Comparison of ENCODE assay signal across 13 cellular contexts in the genomic region with DNA sequence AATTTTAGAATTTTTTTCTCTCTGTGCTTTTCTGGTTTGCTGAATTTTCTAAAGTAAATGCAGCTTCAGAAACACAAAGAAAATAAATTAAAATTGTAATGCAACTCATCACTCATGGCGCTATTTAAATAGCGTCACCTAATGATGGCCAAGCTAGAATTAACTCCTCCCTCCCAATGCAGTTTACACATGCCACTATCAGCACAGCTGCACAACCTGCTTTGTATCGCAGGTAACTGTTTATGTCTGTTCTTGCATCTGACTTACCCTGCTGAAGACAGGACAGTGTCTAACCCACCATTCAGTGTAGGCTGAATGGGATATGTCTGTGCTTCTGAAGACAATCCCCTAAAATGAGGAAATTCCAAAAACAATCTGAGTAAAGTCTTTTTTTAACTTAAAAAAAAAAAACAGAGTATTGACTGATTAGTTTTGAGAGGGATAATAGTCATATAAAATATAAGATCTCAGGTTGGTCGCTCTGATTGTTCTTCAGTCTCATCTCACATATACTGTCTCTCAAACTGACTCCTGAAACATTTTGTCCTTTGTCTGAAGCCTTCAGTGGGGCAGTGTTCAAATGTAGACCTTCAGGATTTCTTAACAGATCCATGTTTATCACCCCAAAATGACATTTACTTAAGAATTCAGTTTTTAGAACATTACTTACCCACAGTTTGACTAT.
DNase-seq lines count a peak whose midpoint lies in the region; ATAC-seq and TF ChIP-seq lines count a peak whose summit lies in the region.
"Had no signal": no experiment of that assay in that cellular context is flagged by ENCODE, and none has a peak within 500 bp of the region (broad histone marks: within the 10 kb centered on the region; RNA-seq: fewer than 3 reads in every experiment).

No MANE protein-coding gene starts in this region.

- no peaks in the 10 kb centered on the region for H3K9me3 ChIP-seq in vagina

- H3K4me1 ChIP-seq in vagina: no peaks in the 10 kb centered on the region

- no peaks in the 10 kb centered on the region for H3K27me3 ChIP-seq in vagina

- no peak overlapping the region for H3K4me3 ChIP-seq in vagina
- H3K4me3 ChIP-seq: mucosa of descending colon, SK-N-MC had no signal

- peaks cover 15 to 24% of the 10 kb centered on the region in 2 donors for H3K4me1 Mint-ChIP-seq in natural killer cell treated with Interleukin-12 subunit alpha and Interleukin-12 subunit beta and Interleukin-15 and Interleukin-18, amount 100 ng/mL, for 72 hours (ENCODE audit: low read depth in 2 of 2)
- peaks cover 0 to 5% of the 10 kb centered on the region in 2 donors for H3K4me1 Mint-ChIP-seq in natural killer cell
- H3K4me1 Mint-ChIP-seq in activated CD8-positive, alpha-beta T cell treated with anti-CD3 and anti-CD28 coated beads for 36 hours (ENCODE audit: low read depth): peaks cover 18% of the 10 kb centered on the region

- peaks cover 0 to 5% of the 10 kb centered on the region in 2 donors for H3K36me3 ChIP-seq in vagina

- peak overlapping the region; percentile 6 for H3K27ac ChIP-seq in vagina
- H3K27ac ChIP-seq: HL-60, SK-N-MC had no signal

- H3K4me3 Mint-ChIP-seq in natural killer cell treated with Interleukin-12 subunit alpha and Interleukin-12 subunit beta and Interleukin-15 and Interleukin-18, amount 100 ng/mL, for 72 hours: peak overlapping the region; percentile 40
- no peak overlapping the region for H3K4me3 Mint-ChIP-seq in natural killer cell
- H3K4me3 Mint-ChIP-seq in activated CD8-positive, alpha-beta T cell treated with anti-CD3 and anti-CD28 coated beads for 36 hours: no peak overlapping the region

- intact Hi-C loops in natural killer cell (cut with micrococcal nuclease): no loop called here
- intact Hi-C loops in activated CD8-positive, alpha-beta T cell treated with anti-CD3 and anti-CD28 coated beads for 36 hours (cut with micrococcal nuclease): no loop called here
- intact Hi-C loops in vagina (cut with DNase I): no loop called here

- peaks cover 8% of the 10 kb centered on the region for H3K9me3 Mint-ChIP-seq in natural killer cell treated with Interleukin-12 subunit alpha and Interleukin-12 subunit beta and Interleukin-15 and Interleukin-18, amount 100 ng/mL, for 72 hours
- peaks cover 5 to 7% of the 10 kb centered on the region in 2 donors for H3K9me3 Mint-ChIP-seq in natural killer cell
- peaks cover 15% of the 10 kb centered on the region for H3K9me3 Mint-ChIP-seq in activated CD8-positive, alpha-beta T cell treated with anti-CD3 and anti-CD28 coated beads for 36 hours

- peaks cover 18% of the 10 kb centered on the region for H3K36me3 Mint-ChIP-seq in natural killer cell treated with Interleukin-12 subunit alpha and Interleukin-12 subunit beta and Interleukin-15 and Interleukin-18, amount 100 ng/mL, for 72 hours
- H3K36me3 Mint-ChIP-seq in natural killer cell: peaks cover 12% of the 10 kb centered on the region
- H3K36me3 Mint-ChIP-seq in activated CD8-positive, alpha-beta T cell treated with anti-CD3 and anti-CD28 coated beads for 36 hours (ENCODE audit: low read depth): peaks cover 18% of the 10 kb centered on the region

- ATAC-seq in natural killer cell treated with Interleukin-12 subunit alpha and Interleukin-12 subunit beta and Interleukin-15 and Interleukin-18, amount 100 ng/mL, for 72 hours: no peak
- ATAC-seq in natural killer cell: no peak
- ATAC-seq in HG02870 (IDR thresholded peaks at IDR 0.05; ENCODE audit: unreplicated experiment): peak; percentile 35
- ATAC-seq in activated CD8-positive, alpha-beta T cell treated with anti-CD3 and anti-CD28 coated beads for 36 hours: no peak
- no peak for ATAC-seq in GM21737 (IDR thresholded peaks at IDR 0.05; ENCODE audit: unreplicated experiment)
- ATAC-seq: mucosa of descending colon had no signal

- TF ChIP-seq CTCF in natural killer cell (IDR thresholded peaks at IDR 0.05): no peak
- TF ChIP-seq CTCF in activated CD8-positive, alpha-beta T cell treated with anti-CD3 and anti-CD28 coated beads for 36 hours (IDR thresholded peaks at IDR 0.05): no peak
- TF ChIP-seq CTCF in vagina (IDR thresholded peaks at IDR 0.05): no peak

- POLR2A ChIA-PET in activated CD8-positive, alpha-beta T cell treated with anti-CD3 and anti-CD28 coated beads for 36 hours (lab: Charles Lee): interaction anchor here (0.9 kb wide), 1 partner anchor 10 kb away, joined by 3 read pairs; no protein-coding TSS in a partner anchor

- CTCF ChIA-PET in activated CD8-positive, alpha-beta T cell treated with anti-CD3 and anti-CD28 coated beads for 36 hours (lab: Charles Lee): interaction anchor here (1.0 kb wide), 1 partner anchor 77 kb away, joined by 3 read pairs; no protein-coding TSS in a partner anchor

- TF ChIP-seq POLR2A in vagina (IDR thresholded peaks at IDR 0.05): no peak

- no peaks in the 10 kb centered on the region for H3K27me3 Mint-ChIP-seq in natural killer cell treated with Interleukin-12 subunit alpha and Interleukin-12 subunit beta and Interleukin-15 and Interleukin-18, amount 100 ng/mL, for 72 hours
- H3K27me3 Mint-ChIP-seq in natural killer cell (ENCODE audit: low read depth in 2 of 2): no peaks in the 10 kb centered on the region
- H3K27me3 Mint-ChIP-seq in activated CD8-positive, alpha-beta T cell treated with anti-CD3 and anti-CD28 coated beads for 36 hours: no peaks in the 10 kb centered on the region

- no peak for DNase-seq in natural killer cell treated with Interleukin-12 subunit alpha and Interleukin-12 subunit beta and Interleukin-15 and Interleukin-18, amount 100 ng/mL, for 72 hours (ENCODE audit: low spot score)
- no peak for DNase-seq in natural killer cell
- no peak for DNase-seq in activated CD8-positive, alpha-beta T cell treated with anti-CD3 and anti-CD28 coated beads for 36 hours
- no peak for DNase-seq in vagina (ENCODE audit: extremely low spot score in 2 of 2)
- DNase-seq in stimulated activated CD4-positive, alpha-beta T cell treated with anti-CD3 and anti-CD28 coated beads, Interleukin-1b, Interleukin-23, amount 100 ng/mL, for 48 hours: no peak
- DNase-seq in CD1c-positive myeloid dendritic cell (ENCODE audit: extremely low spot score): no peak
- DNase-seq: islet precursor cell; mucosa of descending colon; stimulated activated CD4-positive, alpha-beta T cell treated with anti-CD3 and anti-CD28 coated beads, Interleukin-15, amount 100 ng/mL, for 24 hours had no signal

- peak overlapping the region; percentile 83 to 85 for H3K27ac Mint-ChIP-seq in natural killer cell treated with Interleukin-12 subunit alpha and Interleukin-12 subunit beta and Interleukin-15 and Interleukin-18, amount 100 ng/mL, for 72 hours
- H3K27ac Mint-ChIP-seq in natural killer cell: no peak overlapping the region
- peak overlapping the region; percentile 80 for H3K27ac Mint-ChIP-seq in activated CD8-positive, alpha-beta T cell treated with anti-CD3 and anti-CD28 coated beads for 36 hours

Comparison
In these comparisons a context has a peak if more than half of its experiments do, and no peak if none do; other contexts are left out.
1. H3K27ac Mint-ChIP-seq: peak in natural killer cell treated with Interleukin-12 subunit alpha and Interleukin-12 subunit beta and Interleukin-15 and Interleukin-18, amount 100 ng/mL, for 72 hours (2 of 2) and activated CD8-positive, alpha-beta T cell treated with anti-CD3 and anti-CD28 coated beads for 36 hours (single experiment); none in natural killer cell (0 of 2).